8 cellular contexts compared by ENCODE assay signal in the genomic region with DNA sequence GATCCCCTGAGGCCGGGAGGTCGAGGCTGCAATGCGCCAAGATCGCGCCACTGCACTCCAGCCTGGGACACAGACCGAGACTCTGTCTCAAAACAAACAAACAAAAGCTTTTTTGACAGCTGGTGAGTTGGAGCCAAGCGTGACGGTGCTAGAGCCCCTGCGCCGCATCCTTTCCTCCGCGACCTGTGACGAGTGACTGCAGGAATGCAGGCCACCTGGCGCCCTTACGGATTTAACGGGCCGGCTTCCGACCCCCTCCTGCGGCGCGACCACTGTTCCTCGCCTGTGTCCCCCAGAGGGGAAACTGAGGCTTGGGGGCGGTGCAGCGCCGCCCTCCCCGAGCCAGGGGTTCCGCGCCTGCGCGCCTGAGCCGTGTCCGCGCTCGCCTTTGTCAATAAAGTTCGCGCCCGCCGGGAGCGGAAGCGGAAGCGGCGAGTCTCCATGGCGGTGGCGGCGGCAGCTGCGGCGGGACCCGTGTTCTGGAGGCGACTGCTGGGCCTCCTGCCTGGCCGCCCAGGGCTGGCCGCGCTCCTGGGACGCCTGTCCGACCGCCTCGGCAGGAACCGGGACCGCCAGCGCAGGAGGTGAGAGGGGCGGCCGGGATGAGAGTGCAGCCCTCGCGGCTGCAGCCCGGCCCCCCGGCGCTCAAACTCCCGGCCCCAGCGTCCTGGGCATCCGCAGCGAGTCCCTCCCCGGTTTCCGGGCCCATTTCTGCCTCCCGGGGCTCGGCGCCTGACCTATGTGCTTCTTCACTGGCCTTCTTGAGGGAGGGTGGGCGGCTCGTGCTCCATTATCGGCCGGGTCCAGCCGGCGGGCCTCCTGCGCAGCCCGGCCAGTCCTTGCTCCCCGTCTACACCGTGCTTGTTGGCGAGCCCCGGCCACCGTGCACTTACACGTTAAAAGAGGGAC. TPM values are rescaled to one million over a fixed set of nuclear protein-coding genes. Genes with fewer than 3 reads are reported as not detected.
A peak's percentile ranks its signal among the peaks of the same experiment; 100 is the strongest.
DNase-seq lines count a peak whose midpoint lies in the region; ATAC-seq and TF ChIP-seq lines count a peak whose summit lies in the region.

A gene with protein sequence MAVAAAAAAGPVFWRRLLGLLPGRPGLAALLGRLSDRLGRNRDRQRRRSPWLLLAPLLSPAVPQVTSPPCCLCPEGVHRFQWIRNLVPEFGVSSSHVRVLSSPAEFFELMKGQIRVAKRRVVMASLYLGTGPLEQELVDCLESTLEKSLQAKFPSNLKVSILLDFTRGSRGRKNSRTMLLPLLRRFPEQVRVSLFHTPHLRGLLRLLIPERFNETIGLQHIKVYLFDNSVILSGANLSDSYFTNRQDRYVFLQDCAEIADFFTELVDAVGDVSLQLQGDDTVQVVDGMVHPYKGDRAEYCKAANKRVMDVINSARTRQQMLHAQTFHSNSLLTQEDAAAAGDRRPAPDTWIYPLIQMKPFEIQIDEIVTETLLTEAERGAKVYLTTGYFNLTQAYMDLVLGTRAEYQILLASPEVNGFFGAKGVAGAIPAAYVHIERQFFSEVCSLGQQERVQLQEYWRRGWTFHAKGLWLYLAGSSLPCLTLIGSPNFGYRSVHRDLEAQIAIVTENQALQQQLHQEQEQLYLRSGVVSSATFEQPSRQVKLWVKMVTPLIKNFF (plus strand): TSS at position 425 of the 909 bp plus-strand sequence. CDS start 17 bp downstream, at position 442.

- H3K4me1 ChIP-seq in right lobe of liver, result peaks cover 0 to 28% (median 8%) of the 10 kb centered on the region in 4 donors

- peak; percentile 15 for DNase-seq in GF-D8 (lab: John Stamatoyannopoulos, UW)
- peak; percentile 61 for DNase-seq in NCI-H510A treated with DMSO at 0.1 percent for 48 hours (lab: John Stamatoyannopoulos, UW)
- peak; percentile 71 to 74 for DNase-seq in activated CD4-positive, alpha-beta T cell treated with anti-CD3 and anti-CD28 coated beads, Interleukin-2, amount 50 U/mL, for 4 hours
- DNase-seq in dermis microvascular lymphatic vessel endothelial cell (ENCODE audit: low read depth in 2 of 2), result peak in 1 of 2 donors; percentile 78
- DNase-seq in right lobe of liver, result peak; percentile 87 to 88 (median 87)
- peak; percentile 73 to 79 for DNase-seq in stimulated activated CD4-positive, alpha-beta T cell treated with anti-CD3 and anti-CD28 coated beads, Interleukin-4, amount 100 ng/mL, for 48 hours (ENCODE audit: low read depth in 2 of 2)

- H3K4me3 ChIP-seq in right lobe of liver, result peak within 1 kb of the TSS; percentile 93 to 98 (median 97)

- TF ChIP-seq POLR2A in right lobe of liver (IDR thresholded peaks at IDR 0.05), result peak; percentile 88

- ATAC-seq in HG02759 (IDR thresholded peaks at IDR 0.05; ENCODE audit: unreplicated experiment) (peak; percentile 71), right lobe of liver (peak; percentile 41 to 81 (median 73)), GM21447 (IDR thresholded peaks at IDR 0.05; ENCODE audit: unreplicated experiment) (no peak)

- WGBS in right lobe of liver (ENCODE audit: insufficient coverage, low coverage, low lambda C conversion rate, missing lambda C conversion rate), result 8% methylated on average over 19 of the region's 89 CpGs

- H3K36me3 ChIP-seq in right lobe of liver, result no peaks in the 10 kb centered on the region

- no peaks in the 10 kb centered on the region for H3K27me3 ChIP-seq in right lobe of liver

- intact Hi-C loops in right lobe of liver (cut with DNase I), result no loop called here

- peak within 1 kb of the TSS; percentile 69 to 88 (median 85) for H3K27ac ChIP-seq in right lobe of liver

- H3K9me3 ChIP-seq in right lobe of liver, result no peaks in the 10 kb centered on the region

- no peak for TF ChIP-seq CTCF in right lobe of liver (IDR thresholded peaks at IDR 0.05)

RNA-seq across cellular contexts. Expression of the gene that starts here (rescaled TPM):
- total RNA-seq in dermis microvascular lymphatic vessel endothelial cell (19.8 and 30.5 TPM in 2 replicates), right lobe of liver (10 to 100 TPM in 5 of 6 experiments, 1 to 10 TPM in 1; 8.8 to 17.5 (median 13.4) TPM)
